Comparison of ENCODE assay signal across 9 cellular contexts in genomic region chr17:7249830-7250229, GRCh38. TPM values are rescaled to one million over a fixed set of nuclear protein-coding genes. Genes with fewer than 3 reads are reported as not detected.
DNase-seq lines count a peak whose midpoint lies in the region; ATAC-seq and TF ChIP-seq lines count a peak whose summit lies in the region.
"Had no signal": no experiment of that assay in that cellular context is flagged by ENCODE, and none has a peak within 500 bp of the region (broad histone marks: within the 10 kb centered on the region; RNA-seq: fewer than 3 reads in every experiment).

No MANE protein-coding gene starts in this region.

- H3K27ac ChIP-seq in SK-N-SH (ENCODE audit: low read depth in 2 of 2, low read length in 1 of 2): 0 out of 4 replicates have a peak overlapping the region, but pooled peaks of 1 of the 2 experiments have one; percentile 7
- peak overlapping the region; percentile 7; the same call in 1 of the 2 replicates for H3K27ac ChIP-seq in SU-DHL-6 (ENCODE audit: low read depth, low read length)

- peaks cover 53% of the 10 kb centered on the region for H3K4me1 Mint-ChIP-seq in stimulated activated effector memory CD8-positive, alpha-beta T cell treated with anti-CD3 and anti-CD28 coated beads, Interleukin-12 subunit alpha, Interleukin-12 subunit beta, amount 100 ng/mL, for 72 hours

- H3K4me1 ChIP-seq in SK-N-SH (ENCODE audit: control insufficient read depth in 1 of 2, insufficient read depth in 2 of 2, low read depth in 1 of 2, low read length in 1 of 2): peaks cover 9 to 23% of the 10 kb centered on the region in 2 experiments; a peak in 3 of 4 replicates

- DNase-seq in SK-N-SH (no peak), foreskin fibroblast (no peak), NCI-H146 (lab: John Stamatoyannopoulos, UW) (no peak), retina (no peak)
- no peak for DNase-seq in stimulated activated effector memory CD8-positive, alpha-beta T cell treated with anti-CD3 and anti-CD28 coated beads, Interleukin-12 subunit alpha, Interleukin-12 subunit beta, amount 100 ng/mL, for 72 hours (ENCODE audit: low spot score in 2 of 2)
- DNase-seq: activated CD4-positive, alpha-beta T cell treated with anti-CD3 and anti-CD28 coated beads for 4 hours had no signal

- TF ChIP-seq CTCF in SK-N-SH (IDR thresholded peaks at IDR 0.05) (no peak), SU-DHL-6 (IDR thresholded peaks at IDR 0.05; ENCODE audit: insufficient read depth, low read length, poor library complexity, severe bottlenecking) (no peak), foreskin fibroblast (IDR thresholded peaks at IDR 0.05; ENCODE audit: low read depth, low read length) (no peak)

- H3K79me2 ChIP-seq in SK-N-SH (ENCODE audit: insufficient read depth) (peaks cover 68% of the 10 kb centered on the region), SU-DHL-6 (ENCODE audit: insufficient read depth, low read length) (peaks cover 63% of the 10 kb centered on the region)

- WGBS in SK-N-SH (ENCODE audit: low lambda C conversion rate): 95% methylated on average over 7 of the region's 7 CpGs

- H3K27ac Mint-ChIP-seq in stimulated activated effector memory CD8-positive, alpha-beta T cell treated with anti-CD3 and anti-CD28 coated beads, Interleukin-12 subunit alpha, Interleukin-12 subunit beta, amount 100 ng/mL, for 72 hours: peak overlapping the region; percentile 100

- POLR2A ChIA-PET in SK-N-SH (lab: Yijun Ruan, JAX): interaction anchor here (0.8 to 0.9 kb wide), 2 partner anchors 10 to 59 kb away, joined by 3 read pairs; no protein-coding TSS in a partner anchor

- no peak for ATAC-seq in SK-N-SH treated with all-trans-retinoic acid at 6 μM for 48 hours
- no peak for ATAC-seq in stimulated activated effector memory CD8-positive, alpha-beta T cell treated with anti-CD3 and anti-CD28 coated beads, Interleukin-12 subunit alpha, Interleukin-12 subunit beta, amount 100 ng/mL, for 72 hours
- ATAC-seq in HG02884 (IDR thresholded peaks at IDR 0.05; ENCODE audit: unreplicated experiment): no peak

- H3K9me2 ChIP-seq in SK-N-SH: no peaks in the 10 kb centered on the region
- no peaks in the 10 kb centered on the region for H3K9me2 ChIP-seq in SU-DHL-6 (replicated peaks; ENCODE audit: insufficient read depth, low read length)

- H3K36me3 ChIP-seq in SK-N-SH (replicated peaks in 1 of 2; ENCODE audit: control insufficient read depth in 1 of 2, insufficient read depth in 2 of 2, low read length in 1 of 2) (peaks cover 20 to 25% of the 10 kb centered on the region in 2 experiments), SU-DHL-6 (ENCODE audit: low read length) (peaks cover 4% of the 10 kb centered on the region; the same call in 1 of the 2 replicates)

- H3K27me3 ChIP-seq in SK-N-SH (ENCODE audit: insufficient read depth) (no peaks in the 10 kb centered on the region), SU-DHL-6 (ENCODE audit: low read length) (no peaks in the 10 kb centered on the region)

- no peaks in the 10 kb centered on the region for H4K20me1 ChIP-seq in SK-N-SH (ENCODE audit: insufficient read depth)
- no peaks in the 10 kb centered on the region for H4K20me1 ChIP-seq in SU-DHL-6 (ENCODE audit: low read depth, low read length)

- TF ChIP-seq RAD21 in SK-N-SH (IDR thresholded peaks at IDR 0.05; ENCODE audit: low read length): no peak

- no peaks in the 10 kb centered on the region for H3K9me3 ChIP-seq in SK-N-SH
- H3K9me3 ChIP-seq in SU-DHL-6 (ENCODE audit: insufficient read depth, low read length): no peaks in the 10 kb centered on the region

- no peak for TF ChIP-seq EP300 in SK-N-SH (IDR thresholded peaks at IDR 0.05; ENCODE audit: borderline replicate concordance in 1 of 2, low read depth in 1 of 2, low read length in 1 of 2)

- H3F3A ChIP-seq in SK-N-SH (replicated peaks; ENCODE audit: insufficient read depth) (peaks cover 18% of the 10 kb centered on the region), SU-DHL-6 (ENCODE audit: insufficient read depth) (peaks cover 10% of the 10 kb centered on the region)

- CTCF ChIA-PET in SK-N-SH (lab: Yijun Ruan, JAX): interaction anchor here (1.5 kb wide), 1 partner anchor 46 kb away, joined by 6 read pairs; no protein-coding TSS in a partner anchor

- H3K4me2 ChIP-seq in SK-N-SH: peak overlapping the region; percentile 95
- H3K4me2 ChIP-seq in SU-DHL-6 (ENCODE audit: low read depth, low read length, poor library complexity, severe bottlenecking): peak overlapping the region; percentile 77

- no peak overlapping the region for H2AFZ ChIP-seq in SK-N-SH (ENCODE audit: low read depth)
- H2AFZ ChIP-seq in SU-DHL-6 (ENCODE audit: low read depth, low read length, severe bottlenecking): no peak overlapping the region

- H3K9me3 Mint-ChIP-seq in stimulated activated effector memory CD8-positive, alpha-beta T cell treated with anti-CD3 and anti-CD28 coated beads, Interleukin-12 subunit alpha, Interleukin-12 subunit beta, amount 100 ng/mL, for 72 hours: no peaks in the 10 kb centered on the region

- peak overlapping the region; percentile 92 for H3K4me3 Mint-ChIP-seq in stimulated activated effector memory CD8-positive, alpha-beta T cell treated with anti-CD3 and anti-CD28 coated beads, Interleukin-12 subunit alpha, Interleukin-12 subunit beta, amount 100 ng/mL, for 72 hours

- H3K36me3 Mint-ChIP-seq in stimulated activated effector memory CD8-positive, alpha-beta T cell treated with anti-CD3 and anti-CD28 coated beads, Interleukin-12 subunit alpha, Interleukin-12 subunit beta, amount 100 ng/mL, for 72 hours: peaks cover 86% of the 10 kb centered on the region

- H3K4me3 ChIP-seq in SK-N-SH (ENCODE audit: low read depth in 2 of 2, low read length in 1 of 2) (peak overlapping the region; percentile 81 to 95), SU-DHL-6 (ENCODE audit: insufficient read depth, low read length, poor library complexity, severe bottlenecking) (peak overlapping the region; percentile 90), foreskin fibroblast (ENCODE audit: low read depth in 1 of 2, low read length in 2 of 2) (peak overlapping the region; percentile 54 to 98)

- peak overlapping the region; percentile 94; the same call in 1 of the 2 replicates for H3K9ac ChIP-seq in SK-N-SH
- peak overlapping the region; percentile 99 for H3K9ac ChIP-seq in SU-DHL-6 (ENCODE audit: low read length)

TF ChIP-seq in SK-N-SH, 30 proteins besides CTCF, POLR2A, EP300 and RAD21:
- TF ChIP-seq, protein P1, sequence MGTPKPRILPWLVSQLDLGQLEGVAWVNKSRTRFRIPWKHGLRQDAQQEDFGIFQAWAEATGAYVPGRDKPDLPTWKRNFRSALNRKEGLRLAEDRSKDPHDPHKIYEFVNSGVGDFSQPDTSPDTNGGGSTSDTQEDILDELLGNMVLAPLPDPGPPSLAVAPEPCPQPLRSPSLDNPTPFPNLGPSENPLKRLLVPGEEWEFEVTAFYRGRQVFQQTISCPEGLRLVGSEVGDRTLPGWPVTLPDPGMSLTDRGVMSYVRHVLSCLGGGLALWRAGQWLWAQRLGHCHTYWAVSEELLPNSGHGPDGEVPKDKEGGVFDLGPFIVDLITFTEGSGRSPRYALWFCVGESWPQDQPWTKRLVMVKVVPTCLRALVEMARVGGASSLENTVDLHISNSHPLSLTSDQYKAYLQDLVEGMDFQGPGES (IDR thresholded peaks at IDR 0.05; ENCODE audit: low read depth, low read length): no peak
- TF ChIP-seq GATA2 (CRISPR knock-in tag; IDR thresholded peaks at IDR 0.05): no peak
- no peak for TF ChIP-seq MAX (IDR thresholded peaks at IDR 0.05; ENCODE audit: low read depth)
- no peak for TF ChIP-seq SMC3 (IDR thresholded peaks at IDR 0.05; ENCODE audit: low read depth, low read length)
- no peak for TF ChIP-seq TCF12 (IDR thresholded peaks at IDR 0.05)

TF ChIP-seq in SK-N-SH treated with all-trans-retinoic acid at 6 μM for 48 hours, 23 proteins besides CTCF, POLR2A, EP300 and RAD21 (continues in another document):
- no peak for TF ChIP-seq ISL1 (CRISPR knock-in tag; IDR thresholded peaks at IDR 0.05)
- no peak for TF ChIP-seq BACH2 (CRISPR knock-in tag; IDR thresholded peaks at IDR 0.05; ENCODE audit: borderline replicate concordance)
- TF ChIP-seq ZFP30 (CRISPR knock-in tag; IDR thresholded peaks at IDR 0.05): no peak
- no peak for TF ChIP-seq CSRNP3 (CRISPR knock-in tag; IDR thresholded peaks at IDR 0.05)
- no peak for TF ChIP-seq CSDC2 (CRISPR knock-in tag; IDR thresholded peaks at IDR 0.05)
- TF ChIP-seq PPARA (CRISPR knock-in tag; IDR thresholded peaks at IDR 0.05; ENCODE audit: borderline replicate concordance): no peak
- no peak for TF ChIP-seq RARB (CRISPR knock-in tag; IDR thresholded peaks at IDR 0.05)
- TF ChIP-seq ZNF565 (CRISPR knock-in tag; conservative IDR thresholded peaks at IDR 0.05; ENCODE audit: low read depth): no peak
- TF ChIP-seq SNAI2 (CRISPR knock-in tag; IDR thresholded peaks at IDR 0.05): no peak
- TF ChIP-seq GLIS3 (CRISPR knock-in tag; IDR thresholded peaks at IDR 0.05): no peak

RNA-seq across cellular contexts. Expression of gene CTDNEP1, which starts 1.7 kb away (rescaled TPM):
- polyA plus RNA-seq in SK-N-SH (2012; rRNA removed): 111 and 124 TPM in 2 replicates
- polyA plus RNA-seq in SK-N-SH (2012; cell fraction: cytosol; rRNA removed): 81.9 and 124 TPM in 2 replicates
- 60.7 and 80.6 TPM in 2 replicates for polyA plus RNA-seq in SK-N-SH (2012; cell fraction: nucleus; rRNA removed)

RNA-seq across cellular contexts. Expression of gene ELP5, which starts 2.2 kb away (rescaled TPM):
- polyA plus RNA-seq in SK-N-SH (2012; rRNA removed): 45.4 and 52.1 TPM in 2 replicates
- polyA plus RNA-seq in SK-N-SH (2012; cell fraction: cytosol; rRNA removed): 38.4 and 41.3 TPM in 2 replicates
- 51.3 and 60.7 TPM in 2 replicates for polyA plus RNA-seq in SK-N-SH (2012; cell fraction: nucleus; rRNA removed)

RNA-seq across cellular contexts. Expression of gene GABARAP, which starts 7.6 kb away (rescaled TPM):
- polyA plus RNA-seq in SK-N-SH (2012; rRNA removed): 585 and 637 TPM in 2 replicates
- polyA plus RNA-seq in SK-N-SH (2012; cell fraction: cytosol; rRNA removed): 741 and 785 TPM in 2 replicates
- polyA plus RNA-seq in SK-N-SH (2012; cell fraction: nucleus; rRNA removed): 215 and 225 TPM in 2 replicates

RNA-seq across cellular contexts. Expression of gene PHF23, which starts 10.6 kb away (rescaled TPM):
- polyA plus RNA-seq in SK-N-SH (2012; rRNA removed): 53.3 and 58.5 TPM in 2 replicates
- polyA plus RNA-seq in SK-N-SH (2012; cell fraction: cytosol; rRNA removed): 47.9 and 57.2 TPM in 2 replicates
- polyA plus RNA-seq in SK-N-SH (2012; cell fraction: nucleus; rRNA removed): 45.2 and 50.5 TPM in 2 replicates

RNA-seq across cellular contexts. Expression of gene CLDN7, which starts 12.4 kb away (rescaled TPM):
- 2.9 and 5.0 TPM in 2 replicates for polyA plus RNA-seq in SK-N-SH (2012; rRNA removed)
- 2.5 and 3.8 TPM in 2 replicates for polyA plus RNA-seq in SK-N-SH (2012; cell fraction: cytosol; rRNA removed)
- polyA plus RNA-seq in SK-N-SH (2012; cell fraction: nucleus; rRNA removed): 10.4 and 12.1 TPM in 2 replicates
